Comparison of ENCODE assay signal across 15 cellular contexts in the genomic region with DNA sequence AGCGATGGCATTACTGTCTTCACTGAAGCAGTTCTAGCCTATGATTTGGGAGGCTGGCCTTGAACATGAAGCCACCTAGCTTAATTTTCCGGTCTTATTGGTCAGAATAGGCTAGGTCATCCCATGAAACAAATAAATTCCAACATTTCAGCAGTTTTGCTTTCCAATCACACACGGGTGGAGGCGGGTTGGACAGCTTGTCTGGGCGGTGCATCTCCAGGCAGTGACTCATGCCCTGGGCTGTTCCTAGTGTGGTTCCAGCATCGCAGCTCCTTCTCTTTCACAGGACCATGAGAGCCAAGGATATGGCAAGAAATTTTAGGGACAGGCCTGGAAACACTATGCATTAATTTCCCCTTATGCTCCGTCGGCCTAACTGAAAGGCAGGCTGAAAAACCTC.
DNase-seq lines count a peak whose midpoint lies in the region; ATAC-seq and TF ChIP-seq lines count a peak whose summit lies in the region.
"Had no signal": no experiment of that assay in that cellular context is flagged by ENCODE, and none has a peak within 500 bp of the region (broad histone marks: within the 10 kb centered on the region; RNA-seq: fewer than 3 reads in every experiment).

No MANE protein-coding gene starts in this region.

- TF ChIP-seq CTCF in astrocyte of the spinal cord (IDR thresholded peaks at IDR 0.05; ENCODE audit: low read depth, low read length), result no peak

- ATAC-seq in HG02623 (IDR thresholded peaks at IDR 0.05; ENCODE audit: unreplicated experiment) (no peak), GM21390 (IDR thresholded peaks at IDR 0.05; ENCODE audit: unreplicated experiment) (no peak)
- ATAC-seq: T-helper 17 cell had no signal

- DNase-seq in HS-5 (ENCODE audit: low read depth) (peak; percentile 52), astrocyte of the spinal cord (ENCODE audit: low read depth, low spot score) (peak; percentile 60), hepatic stellate cell (ENCODE audit: low spot score) (peak; percentile 39), superior temporal gyrus (ENCODE audit: extremely low spot score) (peak; percentile 28), germinal center (ENCODE audit: low spot score) (no peak)
- DNase-seq: activated CD4-positive, alpha-beta memory T cell treated with anti-CD3 and anti-CD28 coated beads, Interleukin-2, amount 10 ng/mL, durations not matched to agents 7 days and 5 days; activated gamma-delta T cell treated with Interleukin-2 at 50 U/mL for 16 hours; colonic mucosa; NCI-H1105; nephron progenitor cell; small intestine; T-helper 17 cell had no signal

- in situ Hi-C loops in astrocyte of the spinal cord (cut with HindIII; ENCODE audit: low sequenced_read_pairs), result no loop called here

- no peak overlapping the region for H3K4me3 ChIP-seq in astrocyte of the spinal cord (ENCODE audit: low read depth, low read length)
- H3K4me3 ChIP-seq: colonic mucosa, thoracic aorta had no signal
